Comparison of ENCODE assay signal across 9 cellular contexts in genomic region chr2:186862869-186863709, GRCh38. TPM values are rescaled to one million over a fixed set of nuclear protein-coding genes. Genes with fewer than 3 reads are reported as not detected.
DNase-seq lines count a peak whose midpoint lies in the region; ATAC-seq and TF ChIP-seq lines count a peak whose summit lies in the region.
"Had no signal": no experiment of that assay in that cellular context is flagged by ENCODE, and none has a peak within 500 bp of the region (broad histone marks: within the 10 kb centered on the region; RNA-seq: fewer than 3 reads in every experiment).

No MANE protein-coding gene starts in this region.

- no peaks in the 10 kb centered on the region for H3K36me3 ChIP-seq in GM06990 (ENCODE audit: control insufficient read depth, insufficient read depth, low read length)
- H3K36me3 ChIP-seq in brain microvascular endothelial cell (replicated peaks) = no peaks in the 10 kb centered on the region

- intact Hi-C loops in natural killer cell (cut with micrococcal nuclease) = loop anchor here (5.0 kb wide), 1 partner anchor 589 kb away; no protein-coding TSS in a partner anchor

- H3K27ac ChIP-seq in H9 (ENCODE audit: insufficient read length, low read depth, low read length) (no peak overlapping the region), brain microvascular endothelial cell (no peak overlapping the region)
- H3K27ac ChIP-seq: skin epidermis had no signal

- ATAC-seq in left lobe of liver (peak; percentile 62), natural killer cell (no peak), HG03025 (IDR thresholded peaks at IDR 0.05; ENCODE audit: low FRiP score, unreplicated experiment) (no peak)

- H2BK20ac ChIP-seq in H9 (ENCODE audit: low read depth, low read length, poor library complexity, severe bottlenecking) = no peak overlapping the region

- H3K9me3 Mint-ChIP-seq in H9 = no peaks in the 10 kb centered on the region
- no peaks in the 10 kb centered on the region for H3K9me3 Mint-ChIP-seq in natural killer cell

- no CpG with 5 or more reads among the region's 2 CpGs for WGBS in H9 (ENCODE audit: extremely low coverage, insufficient read length, low lambda C conversion rate)

- no peak overlapping the region for H3K4ac ChIP-seq in H9 (ENCODE audit: low read depth, low read length)

- no peak overlapping the region for H3K23ac ChIP-seq in H9 (ENCODE audit: insufficient read length, low read depth, low read length)

- H3K23me2 ChIP-seq in H9 (ENCODE audit: insufficient read length, low read depth, low read length, poor library complexity, severe bottlenecking) = no peaks in the 10 kb centered on the region

- H3K4me1 ChIP-seq in H9 (ENCODE audit: insufficient read depth, low read length) = no peaks in the 10 kb centered on the region

- H4K20me1 ChIP-seq in H9 (ENCODE audit: control insufficient read depth, insufficient read depth, insufficient read length) = no peaks in the 10 kb centered on the region

- H3K4me3 Mint-ChIP-seq in H9 (no peak overlapping the region), natural killer cell (no peak overlapping the region)

- H3K27me3 Mint-ChIP-seq in H9 (ENCODE audit: low read depth) (no peaks in the 10 kb centered on the region; the same call in 1 of the 2 replicates), natural killer cell (ENCODE audit: low read depth in 2 of 2) (no peaks in the 10 kb centered on the region)

- H3K79me2 ChIP-seq in H9 (ENCODE audit: insufficient read depth, low read length) = no peaks in the 10 kb centered on the region

- H2BK5ac ChIP-seq in H9 (ENCODE audit: insufficient read length, low read length) = no peak overlapping the region

- no peaks in the 10 kb centered on the region; a peak in 1 of 7 replicates for H3K36me3 Mint-ChIP-seq in H9 (ENCODE audit: insufficient read depth in 1 of 3, low read depth in 3 of 3)
- H3K36me3 Mint-ChIP-seq in natural killer cell = no peaks in the 10 kb centered on the region

- H3K14ac ChIP-seq in H9 (ENCODE audit: insufficient read depth, low read length) = no peak overlapping the region

- H2BK12ac ChIP-seq in H9 (ENCODE audit: insufficient read length, low read depth, low read length) = no peak overlapping the region

- no peak overlapping the region for H3K4me2 ChIP-seq in H9 (ENCODE audit: insufficient read depth, insufficient read length, low read length)

- H3T11ph ChIP-seq in H9 (ENCODE audit: low read length) = no peak overlapping the region

- peak; percentile 45 for TF ChIP-seq CTCF in GM06990 (IDR thresholded peaks at IDR 0.05; ENCODE audit: insufficient read depth, low read length, poor library complexity, severe bottlenecking)
- peak; percentile 82 for TF ChIP-seq CTCF in H9 (conservative IDR thresholded peaks at IDR 0.05)
- peak; percentile 47 for TF ChIP-seq CTCF in brain microvascular endothelial cell (IDR thresholded peaks at IDR 0.05; ENCODE audit: low read depth, low read length, missing control alignments)
- no peak for TF ChIP-seq CTCF in natural killer cell (IDR thresholded peaks at IDR 0.05)

- H4K5ac ChIP-seq in H9 (ENCODE audit: insufficient read length, low read depth, low read length) = no peak overlapping the region

- H4K8ac ChIP-seq in H9 (replicated peaks; ENCODE audit: insufficient read length, low read depth, low read length) = no peak overlapping the region

- H3K27me3 ChIP-seq in GM06990 (replicated peaks; ENCODE audit: control insufficient read depth, insufficient read depth, low read length) (no peaks in the 10 kb centered on the region; the same call in 1 of the 2 replicates), H9 (ENCODE audit: insufficient read depth, low read length) (no peaks in the 10 kb centered on the region), brain microvascular endothelial cell (replicated peaks) (no peaks in the 10 kb centered on the region)

- in situ Hi-C loops in brain microvascular endothelial cell (cut with HindIII; ENCODE audit: low pct_ligation_motif_present, low sequenced_read_pairs) = loop anchor here (25.0 kb wide), 1 partner anchor 599 kb away; no protein-coding TSS in a partner anchor

- H3K4me1 Mint-ChIP-seq in H9 = no peaks in the 10 kb centered on the region
- H3K4me1 Mint-ChIP-seq in natural killer cell = no peaks in the 10 kb centered on the region

- no peak overlapping the region for H4K91ac ChIP-seq in H9 (ENCODE audit: insufficient read length, low read depth, low read length)

- no peak overlapping the region for H2AFZ ChIP-seq in H9 (ENCODE audit: low read length)

- H3K9me3 ChIP-seq in H9 (ENCODE audit: control insufficient read depth, low read depth, low read length) = no peaks in the 10 kb centered on the region

- H3K4me3 ChIP-seq in GM06990 (replicated peaks; ENCODE audit: low read depth, low read length) = no peak overlapping the region
- no peak overlapping the region for H3K4me3 ChIP-seq in brain microvascular endothelial cell (ENCODE audit: low read depth, low read length)
- H3K4me3 ChIP-seq: skin epidermis had no signal

- H2BK15ac ChIP-seq in H9 (ENCODE audit: low read depth, low read length) = no peak overlapping the region

- DNase-seq in GM06990 (ENCODE audit: extremely low read depth, insufficient read length) (peak; percentile 22), H9 (no peak), NCI-H2029 (lab: John Stamatoyannopoulos, UW) (peak; percentile 10), brain microvascular endothelial cell (no peak), left lobe of liver (ENCODE audit: low spot score) (no peak), natural killer cell (no peak)
- no peak for DNase-seq in NK-92 treated with Interleukin-12 subunit alpha and Interleukin-12 subunit beta, amount 100 ng/mL, for 24 hours (lab: John Stamatoyannopoulos, UW)

- H2BK120ac ChIP-seq in H9 (ENCODE audit: low read depth, low read length, poor library complexity, severe bottlenecking) = no peak overlapping the region

- no peak overlapping the region for H3K18ac ChIP-seq in H9 (ENCODE audit: insufficient read length, low read depth, low read length)

- no peak overlapping the region for H2AK5ac ChIP-seq in H9 (ENCODE audit: insufficient read length, low read length)

- no peaks in the 10 kb centered on the region for H3K79me1 ChIP-seq in H9 (ENCODE audit: insufficient read depth, low read depth, low read length, poor library complexity, severe bottlenecking)

- H3K27ac Mint-ChIP-seq in H9 = no peak overlapping the region
- no peak overlapping the region for H3K27ac Mint-ChIP-seq in natural killer cell

- no peak overlapping the region for H3K9ac ChIP-seq in H9 (ENCODE audit: extremely low read depth, insufficient read length, low read length)

- H3K56ac ChIP-seq in H9 (ENCODE audit: insufficient read length, low read depth, low read length) = no peak overlapping the region

RNA-seq across cellular contexts. Expression of gene ZSWIM2, which starts 14.1 kb away (rescaled TPM):
- total RNA-seq in H9 (2021) (not detected in 2 replicates), left lobe of liver (not detected), natural killer cell (not detected)

Comparison
In these comparisons a context has a peak if more than half of its experiments do, and no peak if none do; other contexts are left out.
1. DNase-seq: peak in GM06990 (single experiment) and NCI-H2029 (single experiment); none in H9 (single experiment), brain microvascular endothelial cell (single experiment), left lobe of liver (single experiment), natural killer cell (single experiment) and NK-92 treated with Interleukin-12 subunit alpha and Interleukin-12 subunit beta, amount 100 ng/mL, for 24 hours (single experiment).